ENCODE assay signal across 16 cellular contexts in the genomic region with DNA sequence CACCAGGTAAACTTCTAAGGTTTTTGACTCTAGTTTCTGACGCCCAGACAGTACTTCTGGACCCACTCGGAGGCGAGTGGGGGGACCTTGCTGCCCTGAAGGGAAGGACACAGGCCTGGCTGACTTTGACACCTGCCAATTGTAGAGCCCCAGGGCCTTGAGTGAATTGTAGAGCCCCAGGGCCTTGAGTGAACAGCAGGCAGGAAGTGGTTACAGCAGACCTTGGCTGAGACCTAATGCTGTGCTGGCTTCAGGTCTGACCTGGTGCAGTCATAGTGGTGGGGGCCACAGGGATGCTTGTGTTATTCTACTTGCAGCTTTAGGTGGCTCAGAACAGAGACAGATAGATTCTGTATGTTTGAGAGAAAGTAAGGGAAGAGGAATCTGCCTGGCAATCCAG.
DNase-seq lines count a peak whose midpoint lies in the region; ATAC-seq and TF ChIP-seq lines count a peak whose summit lies in the region.
"Had no signal": no experiment of that assay in that cellular context is flagged by ENCODE, and none has a peak within 500 bp of the region (broad histone marks: within the 10 kb centered on the region; RNA-seq: fewer than 3 reads in every experiment).

No MANE protein-coding gene starts in this region.

- H3K9me3 ChIP-seq in DND-41 (ENCODE audit: insufficient read depth, low read length, severe bottlenecking) (no peaks in the 10 kb centered on the region), MM.1S (replicated peaks; ENCODE audit: insufficient read depth, low read length) (no peaks in the 10 kb centered on the region)

- POLR2A ChIA-PET in naive thymus-derived CD8-positive, alpha-beta T cell (lab: Charles Lee), result no interaction called here

- H3K9me3 Mint-ChIP-seq in naive thymus-derived CD8-positive, alpha-beta T cell, result peaks cover 2 to 34% (median 10%) of the 10 kb centered on the region in 9 donors
- H3K9me3 Mint-ChIP-seq: HFFc6 had no signal

- peak; percentile 96 for ATAC-seq in DND-41 (ENCODE audit: insufficient read depth, low read depth)
- ATAC-seq in naive thymus-derived CD8-positive, alpha-beta T cell, result no peak
- ATAC-seq in HG03521 (IDR thresholded peaks at IDR 0.05; ENCODE audit: unreplicated experiment), result no peak
- ATAC-seq: SK-N-SH treated with all-trans-retinoic acid at 6 μM for 48 hours had no signal

- H3K4me3 Mint-ChIP-seq in naive thymus-derived CD8-positive, alpha-beta T cell, result no peak overlapping the region
- H3K4me3 Mint-ChIP-seq: CD14-positive monocyte, HFFc6 had no signal

- no peak overlapping the region for H3K4me2 ChIP-seq in DND-41 (ENCODE audit: insufficient read depth, low read length)
- H3K4me2 ChIP-seq in MM.1S (ENCODE audit: low read depth, low read length), result no peak overlapping the region

- no peaks in the 10 kb centered on the region for H3K9me2 ChIP-seq in MM.1S (replicated peaks; ENCODE audit: insufficient read depth, low read length)

- H3K27me3 ChIP-seq in DND-41 (ENCODE audit: insufficient read depth, low read length, poor library complexity) (no peaks in the 10 kb centered on the region), MM.1S (replicated peaks; ENCODE audit: insufficient read depth, low read length) (no peaks in the 10 kb centered on the region)

- H4K20me1 ChIP-seq in DND-41 (ENCODE audit: insufficient read depth, low read length) (no peaks in the 10 kb centered on the region), MM.1S (ENCODE audit: insufficient read depth, low read length) (no peaks in the 10 kb centered on the region)

- TF ChIP-seq CTCF in DND-41 (IDR thresholded peaks at IDR 0.05; ENCODE audit: borderline replicate concordance, extremely low read depth, low read length, poor library complexity, severe bottlenecking) (no peak), GM12865 (IDR thresholded peaks at IDR 0.05; ENCODE audit: insufficient read depth, low read depth, low read length, missing control alignments) (no peak), MM.1S (IDR thresholded peaks at IDR 0.05; ENCODE audit: low read length) (no peak)

- H3K36me3 Mint-ChIP-seq in naive thymus-derived CD8-positive, alpha-beta T cell, result no peaks in the 10 kb centered on the region
- H3K36me3 Mint-ChIP-seq: CD14-positive monocyte had no signal

- no peak overlapping the region for H3K9ac ChIP-seq in DND-41 (ENCODE audit: low read depth, low read length)
- H3K9ac ChIP-seq in MM.1S (ENCODE audit: low read length), result no peak overlapping the region

- H3K4me3 ChIP-seq in DND-41 (ENCODE audit: low read depth in 1 of 2, low read length in 2 of 2) (no peak overlapping the region), GM12865 (ENCODE audit: low read depth, low read length) (no peak overlapping the region), MM.1S (ENCODE audit: low read length) (no peak overlapping the region)

- H3K27ac ChIP-seq in DND-41 (ENCODE audit: low read length), result no peak overlapping the region
- H3K27ac ChIP-seq in MM.1S (ENCODE audit: low read length), result no peak overlapping the region

- no peak overlapping the region for H2AFZ ChIP-seq in DND-41 (ENCODE audit: low read depth, low read length)
- no peak overlapping the region for H2AFZ ChIP-seq in MM.1S (ENCODE audit: low read length)

- DNase-seq in DND-41, result peak; percentile 52
- peak; percentile 12 for DNase-seq in GM12865 (ENCODE audit: low read depth)
- DNase-seq in MM.1S, result peak; percentile 44
- DNase-seq in iris pigment epithelial cell (ENCODE audit: low read depth), result peak; percentile 4
- DNase-seq in NCI-H345 (lab: John Stamatoyannopoulos, UW), result no peak
- DNase-seq in naive thymus-derived CD8-positive, alpha-beta T cell, result no peak
- DNase-seq: COR-L47, HFFc6, NCI-H1048, NCI-H1436 treated with DMSO at 0.1 percent for 48 hours, NCI-H2029 treated with DMSO at 0.1 percent for 48 hours, NCI-H524, SHP77 treated with DMSO at 0.1 percent for 48 hours had no signal

- H3K27ac Mint-ChIP-seq in naive thymus-derived CD8-positive, alpha-beta T cell, result no peak overlapping the region
- H3K27ac Mint-ChIP-seq: HFFc6 had no signal

- H3K4me1 Mint-ChIP-seq in naive thymus-derived CD8-positive, alpha-beta T cell, result peaks cover 0 to 4% (median 0%) of the 10 kb centered on the region in 4 donors
- H3K4me1 Mint-ChIP-seq: CD14-positive monocyte had no signal

- peaks cover 18 to 41% (median 21%) of the 10 kb centered on the region in 5 donors for H3K27me3 Mint-ChIP-seq in naive thymus-derived CD8-positive, alpha-beta T cell

- peaks cover 6% of the 10 kb centered on the region; the same call in 1 of the 2 replicates for H3K4me1 ChIP-seq in DND-41 (ENCODE audit: insufficient read depth, low read length)
- no peaks in the 10 kb centered on the region for H3K4me1 ChIP-seq in MM.1S (ENCODE audit: low read length)

- no peaks in the 10 kb centered on the region for H3F3A ChIP-seq in MM.1S (ENCODE audit: insufficient read depth, low read length)

- H3K79me2 ChIP-seq in DND-41 (ENCODE audit: insufficient read depth, low read length) (no peaks in the 10 kb centered on the region), MM.1S (ENCODE audit: low read length) (no peaks in the 10 kb centered on the region)

- H3K36me3 ChIP-seq in DND-41 (ENCODE audit: insufficient read depth, low read length), result no peaks in the 10 kb centered on the region
- H3K36me3 ChIP-seq in MM.1S (replicated peaks; ENCODE audit: insufficient read depth, low read length), result no peaks in the 10 kb centered on the region

Comparison
In these comparisons a context has a peak if more than half of its experiments do, and no peak if none do; other contexts are left out.
1. DNase-seq: peak in DND-41 (single experiment), GM12865 (single experiment), MM.1S (single experiment) and iris pigment epithelial cell (single experiment); none in NCI-H345 (single experiment) and naive thymus-derived CD8-positive, alpha-beta T cell (0 of 10).